In genomic region chr14:64671591-64671990, GRCh38 we compare ENCODE assay signal across 8 cellular contexts. TPM values are rescaled to one million over a fixed set of nuclear protein-coding genes. Genes with fewer than 3 reads are reported as not detected.
DNase-seq lines count a peak whose midpoint lies in the region; ATAC-seq, FAIRE-seq and TF ChIP-seq lines count a peak whose summit lies in the region.

No MANE protein-coding gene starts in this region.

- no peaks in the 10 kb centered on the region for H3K9me3 ChIP-seq in gastrocnemius medialis

- peak; percentile 13 for FAIRE-seq in GM12891 (lab: Jason Lieb, UNC)

- no peaks in the 10 kb centered on the region for H3K36me3 ChIP-seq in gastrocnemius medialis

- ATAC-seq in left ventricle myocardium superior: peak; percentile 70
- peak; percentile 50 to 54 for ATAC-seq in gastrocnemius medialis
- ATAC-seq in HG03175 (IDR thresholded peaks at IDR 0.05; ENCODE audit: unreplicated experiment): no peak
- ATAC-seq in HG02798 (IDR thresholded peaks at IDR 0.05; ENCODE audit: poor library complexity, unreplicated experiment): no peak

- intact Hi-C loops in left ventricle myocardium superior (cut with micrococcal nuclease): loop anchor here (5.0 kb wide), 1 partner anchor 91 kb away; no protein-coding TSS in a partner anchor
- intact Hi-C loops in gastrocnemius medialis (cut with DNase I; ENCODE audit: low total_unique reads): loop anchor here (2.0 to 5.0 kb wide), 3 partner anchors 76 to 221 kb away; no protein-coding TSS in a partner anchor

- H3K4me3 ChIP-seq in gastrocnemius medialis: no peak overlapping the region

- DNase-seq in AG08396 (ENCODE audit: low spot score) (peak; percentile 70), GM12891 (ENCODE audit: insufficient read length, low spot score) (no peak), NCI-H2196 (lab: John Stamatoyannopoulos, UW; ENCODE audit: unreplicated experiment) (peak; percentile 65), amniotic stem cell (lab: John Stamatoyannopoulos, UW) (peak; percentile 46), left ventricle myocardium superior (no peak), gastrocnemius medialis (no peak)

- peaks cover 0 to 7% of the 10 kb centered on the region in 2 donors for H3K4me1 ChIP-seq in gastrocnemius medialis

- H3K27me3 ChIP-seq in gastrocnemius medialis: no peaks in the 10 kb centered on the region

- in situ Hi-C loops in gastrocnemius medialis (cut with MboI; ENCODE audit: low sequenced_read_pairs in 4 of 4): loop anchor here (5.0 to 10.0 kb wide), 5 partner anchors 86 to 223 kb away; no protein-coding TSS in a partner anchor

- TF ChIP-seq POLR2A in GM12891 (IDR thresholded peaks at IDR 0.05; ENCODE audit: low read depth, low read length) (no peak), gastrocnemius medialis (IDR thresholded peaks at IDR 0.05) (no peak)

- peak; percentile 33 to 68 (median 54) for TF ChIP-seq CTCF in gastrocnemius medialis (IDR thresholded peaks at IDR 0.05 in 4 of 5, conservative IDR thresholded peaks at IDR 0.05 in 1 of 5)

- H3K27ac ChIP-seq in gastrocnemius medialis: no peak overlapping the region

TF ChIP-seq in GM12891, 5 proteins besides CTCF, POLR2A, EP300 and RAD21:
- no peak for TF ChIP-seq SPI1 (IDR thresholded peaks at IDR 0.05; ENCODE audit: low read depth, low read length)
- TF ChIP-seq POU2F2 (IDR thresholded peaks at IDR 0.05; ENCODE audit: low read depth, low read length): no peak
- no peak for TF ChIP-seq TAF1 (IDR thresholded peaks at IDR 0.05; ENCODE audit: low read depth, low read length)
- no peak for TF ChIP-seq POLR2AphosphoS5 (IDR thresholded peaks at IDR 0.05; ENCODE audit: low read depth, low read length)

RNA-seq across cellular contexts. Expression of gene PLEKHG3, which starts 32.6 kb away (rescaled TPM):
- 0.37 TPM for polyA plus RNA-seq in GM12891 (2012; ENCODE audit: low read depth, missing spikeins)
- total RNA-seq in left ventricle myocardium superior: 22.0 TPM
- 10 to 100 TPM in 3 of 4 donors, 1 to 10 TPM in 1; 8.8 to 18.8 (median 14.5) TPM for total RNA-seq in gastrocnemius medialis

Comparison
In these comparisons a context has a peak if more than half of its experiments do, and no peak if none do; other contexts are left out.
1. DNase-seq: peak in AG08396 (single experiment), NCI-H2196 (single experiment) and amniotic stem cell (single experiment); none in GM12891 (single experiment), left ventricle myocardium superior (single experiment) and gastrocnemius medialis (0 of 2).
2. ATAC-seq: peak in left ventricle myocardium superior (single experiment) and gastrocnemius medialis (2 of 2); none in HG03175 (single experiment) and HG02798 (single experiment).